In the genomic region with DNA sequence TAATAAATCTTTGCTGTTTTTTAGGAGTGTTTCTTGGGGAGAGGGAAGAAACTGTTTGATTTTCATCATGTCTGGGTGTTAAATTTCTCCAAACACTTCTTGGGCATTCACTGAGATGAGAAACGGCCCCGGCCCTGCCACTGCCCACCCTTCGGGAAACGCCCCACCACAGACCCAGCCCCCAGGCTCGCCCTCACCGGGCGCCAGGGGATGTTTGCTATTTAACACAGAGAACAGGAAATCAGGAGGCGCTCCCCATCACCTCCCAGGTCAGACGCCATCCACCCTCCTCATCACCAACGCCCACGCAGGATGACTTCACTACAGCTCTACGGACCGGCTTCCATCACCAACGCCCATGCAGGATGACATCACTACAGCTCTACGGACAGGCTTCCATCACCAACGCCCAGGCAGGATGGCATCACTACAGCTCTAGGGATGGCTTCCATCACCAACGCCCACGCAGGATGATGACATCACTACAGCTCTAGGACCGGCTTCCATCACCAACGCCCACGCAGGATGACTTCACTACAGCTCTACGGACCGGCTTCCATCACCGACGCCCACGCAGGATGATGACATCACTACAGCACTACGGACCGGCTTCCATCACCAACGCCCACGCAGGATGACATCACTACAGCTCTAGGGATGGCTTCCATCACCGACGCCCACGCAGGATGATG, we compare ENCODE assay signal across 2 cellular contexts. TPM values are rescaled to one million over a fixed set of nuclear protein-coding genes. Genes with fewer than 3 reads are reported as not detected.
"Had no signal": no experiment of that assay in that cellular context is flagged by ENCODE, and none has a peak within 500 bp of the region (broad histone marks: within the 10 kb centered on the region; RNA-seq: fewer than 3 reads in every experiment).

No MANE protein-coding gene starts in this region.

RNA-seq across cellular contexts. Expression of a gene that starts 27.4 kb away (rescaled TPM):
- total RNA-seq: activated naive CD4-positive, alpha-beta T cell treated with anti-CD3 and anti-CD28 coated beads for 36 hours; T-helper 1 cell treated with Interleukin-12 subunit alpha and Interleukin-12 subunit beta and Interleukin-4 antibody, amounts not matched to agents 30 ng/mL and 1 ng/mL, for 36 hours had no signal
